ENCODE assay signal across 13 cellular contexts in the genomic region with DNA sequence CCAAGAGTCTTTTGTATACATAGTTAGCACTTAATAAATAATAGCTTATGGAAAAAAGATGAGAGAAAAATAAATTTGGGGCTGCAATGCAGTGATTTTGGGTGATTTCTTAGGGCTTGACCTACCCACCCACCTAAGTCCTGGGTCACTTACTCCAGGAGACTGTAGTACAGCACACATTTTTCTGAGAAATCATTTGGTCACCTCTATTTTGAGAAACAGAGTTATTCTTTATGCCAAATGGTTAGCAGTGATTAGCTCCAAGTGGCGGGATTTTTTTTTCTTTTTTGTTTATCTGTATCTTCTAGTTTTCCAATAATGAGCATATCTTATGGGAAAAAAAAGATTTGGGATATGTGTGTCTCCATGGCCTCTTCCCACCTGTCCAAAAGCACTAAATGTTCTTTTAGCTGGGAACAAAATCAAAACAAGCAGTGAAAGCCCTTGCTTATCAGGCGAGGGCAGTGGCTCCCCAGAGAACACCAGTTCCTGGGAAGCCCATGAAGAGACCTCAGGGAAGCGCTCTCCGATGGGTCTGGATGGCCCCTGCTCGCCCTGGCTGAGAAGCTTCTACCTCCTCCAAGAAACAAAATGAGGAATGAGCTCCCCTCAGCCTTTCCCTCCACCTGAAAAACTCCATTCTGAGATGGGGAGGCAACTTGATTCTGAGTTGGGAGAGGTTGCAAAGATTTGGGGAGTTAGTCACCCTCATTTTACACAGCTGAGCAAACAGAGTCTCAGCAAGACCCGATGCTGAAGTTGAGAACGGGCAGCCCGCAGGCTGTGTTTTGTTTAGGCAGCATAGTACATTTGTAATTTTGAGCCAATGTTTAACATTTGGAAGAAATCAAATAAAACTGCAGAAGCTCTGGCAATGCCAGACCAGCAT.
DNase-seq lines count a peak whose midpoint lies in the region; ATAC-seq and TF ChIP-seq lines count a peak whose summit lies in the region.
"Had no signal": no experiment of that assay in that cellular context is flagged by ENCODE, and none has a peak within 500 bp of the region (broad histone marks: within the 10 kb centered on the region; RNA-seq: fewer than 3 reads in every experiment).

No MANE protein-coding gene starts in this region.

- TF ChIP-seq CTCF in RWPE2 (IDR thresholded peaks at IDR 0.05; ENCODE audit: poor library complexity, severe bottlenecking): no peak
- TF ChIP-seq CTCF in psoas muscle (IDR thresholded peaks at IDR 0.05): no peak

- H3K27me3 ChIP-seq in RWPE2 (ENCODE audit: insufficient read depth, poor library complexity, severe bottlenecking): no peaks in the 10 kb centered on the region
- H3K27me3 ChIP-seq in psoas muscle (ENCODE audit: insufficient read depth in 3 of 3, low read length in 2 of 3): no peaks in the 10 kb centered on the region

- peak; percentile 21 for DNase-seq in GM04503 (ENCODE audit: low read depth)
- no peak for DNase-seq in RWPE2 (ENCODE audit: low spot score)
- peak; percentile 50 for DNase-seq in left ventricle myocardium superior
- DNase-seq in stimulated activated effector memory CD8-positive, alpha-beta T cell treated with anti-CD3 and anti-CD28 coated beads, Interleukin-12 subunit alpha, Interleukin-12 subunit beta, amount 100 ng/mL, for 72 hours (ENCODE audit: low spot score in 2 of 2): no peak
- no peak for DNase-seq in psoas muscle
- DNase-seq in activated effector memory CD4-positive, alpha-beta T cell treated with anti-CD3 and anti-CD28 coated beads, Interleukin-2, amount 50 U/mL, for 16 hours: no peak
- DNase-seq in NCI-H1694 (lab: John Stamatoyannopoulos, UW): no peak
- DNase-seq: aorta; NCI-H1436 treated with DMSO at 0.1 percent for 48 hours; NCI-H510A; stimulated activated CD4-positive, alpha-beta T cell treated with anti-CD3 and anti-CD28 coated beads, Interleukin-2, amount 100 ng/mL, for 24 hours had no signal

- peak overlapping the region; percentile 73 for H3K27ac Mint-ChIP-seq in stimulated activated effector memory CD8-positive, alpha-beta T cell treated with anti-CD3 and anti-CD28 coated beads, Interleukin-12 subunit alpha, Interleukin-12 subunit beta, amount 100 ng/mL, for 72 hours
- H3K27ac Mint-ChIP-seq: mesothelial cell of epicardium had no signal

- H3K27ac ChIP-seq in RWPE2 (ENCODE audit: poor library complexity, severe bottlenecking) (no peak overlapping the region), psoas muscle (no peak overlapping the region)

- peaks cover 20% of the 10 kb centered on the region for H3K4me1 Mint-ChIP-seq in stimulated activated effector memory CD8-positive, alpha-beta T cell treated with anti-CD3 and anti-CD28 coated beads, Interleukin-12 subunit alpha, Interleukin-12 subunit beta, amount 100 ng/mL, for 72 hours
- H3K4me1 Mint-ChIP-seq: mesothelial cell of epicardium had no signal

- H3K4me1 ChIP-seq in RWPE2 (ENCODE audit: insufficient read depth, poor library complexity, severe bottlenecking) (no peaks in the 10 kb centered on the region), psoas muscle (no peaks in the 10 kb centered on the region)

- H3K9me3 Mint-ChIP-seq in stimulated activated effector memory CD8-positive, alpha-beta T cell treated with anti-CD3 and anti-CD28 coated beads, Interleukin-12 subunit alpha, Interleukin-12 subunit beta, amount 100 ng/mL, for 72 hours: no peaks in the 10 kb centered on the region

- intact Hi-C loops in left ventricle myocardium superior (cut with micrococcal nuclease) (no loop called here), psoas muscle (cut with DNase I) (no loop called here)

- H3K36me3 ChIP-seq in RWPE2 (ENCODE audit: low read depth): no peaks in the 10 kb centered on the region
- H3K36me3 ChIP-seq in psoas muscle (ENCODE audit: insufficient read depth in 1 of 2, low read depth in 1 of 2): no peaks in the 10 kb centered on the region

- H3K36me3 Mint-ChIP-seq in stimulated activated effector memory CD8-positive, alpha-beta T cell treated with anti-CD3 and anti-CD28 coated beads, Interleukin-12 subunit alpha, Interleukin-12 subunit beta, amount 100 ng/mL, for 72 hours: peaks cover 97% of the 10 kb centered on the region

- H3K4me3 Mint-ChIP-seq in stimulated activated effector memory CD8-positive, alpha-beta T cell treated with anti-CD3 and anti-CD28 coated beads, Interleukin-12 subunit alpha, Interleukin-12 subunit beta, amount 100 ng/mL, for 72 hours: no peak overlapping the region
- H3K4me3 Mint-ChIP-seq: mesothelial cell of epicardium had no signal

- 70 to 79% (median 74%) methylated on average over 8 of the region's 8 CpGs for WGBS in psoas muscle, 3 donors

- ATAC-seq in RWPE2 (ENCODE audit: low read depth) (peak; percentile 62), left ventricle myocardium superior (peak; percentile 89), psoas muscle (no peak), HG02642 (IDR thresholded peaks at IDR 0.05; ENCODE audit: poor library complexity, unreplicated experiment) (no peak)
- ATAC-seq in stimulated activated effector memory CD8-positive, alpha-beta T cell treated with anti-CD3 and anti-CD28 coated beads, Interleukin-12 subunit alpha, Interleukin-12 subunit beta, amount 100 ng/mL, for 72 hours: no peak

- H3K4me3 ChIP-seq in RWPE2 (ENCODE audit: severe bottlenecking): no peak overlapping the region
- H3K4me3 ChIP-seq in psoas muscle: no peak overlapping the region

- H3K9me3 ChIP-seq in RWPE2 (ENCODE audit: severe bottlenecking) (no peaks in the 10 kb centered on the region), psoas muscle (no peaks in the 10 kb centered on the region)

Comparison
In these comparisons a context has a peak if more than half of its experiments do, and no peak if none do; other contexts are left out.
1. DNase-seq: peak in GM04503 (single experiment) and left ventricle myocardium superior (single experiment); none in RWPE2 (single experiment), stimulated activated effector memory CD8-positive, alpha-beta T cell treated with anti-CD3 and anti-CD28 coated beads, Interleukin-12 subunit alpha, Interleukin-12 subunit beta, amount 100 ng/mL, for 72 hours (0 of 2), psoas muscle (0 of 2), activated effector memory CD4-positive, alpha-beta T cell treated with anti-CD3 and anti-CD28 coated beads, Interleukin-2, amount 50 U/mL, for 16 hours (single experiment) and NCI-H1694 (single experiment).
2. ATAC-seq: peak in RWPE2 (single experiment) and left ventricle myocardium superior (single experiment); none in stimulated activated effector memory CD8-positive, alpha-beta T cell treated with anti-CD3 and anti-CD28 coated beads, Interleukin-12 subunit alpha, Interleukin-12 subunit beta, amount 100 ng/mL, for 72 hours (single experiment), psoas muscle (0 of 4) and HG02642 (single experiment).